Comparison of ENCODE assay signal across 11 cellular contexts in genomic region chr11:19646921-19647320, GRCh38.
A peak's percentile ranks its signal among the peaks of the same experiment; 100 is the strongest.
DNase-seq lines count a peak whose midpoint lies in the region; ATAC-seq and TF ChIP-seq lines count a peak whose summit lies in the region.
"Had no signal": no experiment of that assay in that cellular context is flagged by ENCODE, and none has a peak within 500 bp of the region (broad histone marks: within the 10 kb centered on the region; RNA-seq: fewer than 3 reads in every experiment).

No MANE protein-coding gene starts in this region.

- no peaks in the 10 kb centered on the region for H4K20me1 ChIP-seq in fibroblast of lung (ENCODE audit: control insufficient read depth, extremely low read depth, insufficient read depth, low read length)

- H3K36me3 ChIP-seq in SJSA1 (no peaks in the 10 kb centered on the region), fibroblast of lung (ENCODE audit: control insufficient read depth, insufficient read depth, low read length) (no peaks in the 10 kb centered on the region)
- H3K36me3 ChIP-seq: adrenal gland had no signal

- H3K27me3 ChIP-seq in SJSA1 (replicated peaks) (no peaks in the 10 kb centered on the region), fibroblast of lung (ENCODE audit: control insufficient read depth, insufficient read depth, low read length) (peaks cover 2% of the 10 kb centered on the region)
- H3K27me3 ChIP-seq: adrenal gland had no signal

- peak; percentile 96 for DNase-seq in GM04503 (ENCODE audit: low read depth)
- DNase-seq in SJSA1 (ENCODE audit: low read depth in 1 of 2, low spot score in 2 of 2) = peak; percentile 22 to 47
- peak; percentile 95 for DNase-seq in fibroblast of lung (ENCODE audit: low read depth in 2 of 2)
- peak; percentile 93 for DNase-seq in skeletal muscle cell (ENCODE audit: low read depth)
- DNase-seq in amniotic stem cell (lab: John Stamatoyannopoulos, UW) = no peak
- DNase-seq in glutamatergic neuron = no peak
- no peak for DNase-seq in activated naive CD4-positive, alpha-beta T cell treated with anti-CD3 and anti-CD28 coated beads, Interleukin-2, amount 10 ng/mL, durations not matched to agents 7 days and 5 days
- DNase-seq: activated CD8-positive, alpha-beta memory T cell treated with anti-CD3 and anti-CD28 coated beads, Interleukin-2, amount 10 ng/mL, durations not matched to agents 7 days and 5 days had no signal

- no peak overlapping the region for H3K4me3 Mint-ChIP-seq in glutamatergic neuron (ENCODE audit: unreplicated experiment)
- no peak overlapping the region for H3K4me3 Mint-ChIP-seq in activated naive CD4-positive, alpha-beta T cell treated with anti-CD3 and anti-CD28 coated beads, Interleukin-2, amount 10 ng/mL, durations not matched to agents 7 days and 5 days
- H3K4me3 Mint-ChIP-seq: activated CD8-positive, alpha-beta memory T cell treated with anti-CD3 and anti-CD28 coated beads, Interleukin-2, amount 10 ng/mL, durations not matched to agents 7 days and 5 days; nephron had no signal

- peaks cover 31% of the 10 kb centered on the region for H3K4me1 Mint-ChIP-seq in glutamatergic neuron (ENCODE audit: low read depth, unreplicated experiment)
- no peaks in the 10 kb centered on the region for H3K4me1 Mint-ChIP-seq in activated naive CD4-positive, alpha-beta T cell treated with anti-CD3 and anti-CD28 coated beads, Interleukin-2, amount 10 ng/mL, durations not matched to agents 7 days and 5 days
- H3K4me1 Mint-ChIP-seq: activated CD8-positive, alpha-beta memory T cell treated with anti-CD3 and anti-CD28 coated beads, Interleukin-2, amount 10 ng/mL, durations not matched to agents 7 days and 5 days had no signal

- H3K4me1 ChIP-seq in SJSA1 (replicated peaks) = peaks cover 7% of the 10 kb centered on the region; the same call in 1 of the 2 replicates
- peaks cover 2% of the 10 kb centered on the region for H3K4me1 ChIP-seq in fibroblast of lung (ENCODE audit: control insufficient read depth, extremely low read depth, insufficient read depth, low read length)

- H3K27ac Mint-ChIP-seq in glutamatergic neuron (ENCODE audit: unreplicated experiment) = no peak overlapping the region
- no peak overlapping the region for H3K27ac Mint-ChIP-seq in activated naive CD4-positive, alpha-beta T cell treated with anti-CD3 and anti-CD28 coated beads, Interleukin-2, amount 10 ng/mL, durations not matched to agents 7 days and 5 days
- H3K27ac Mint-ChIP-seq: activated CD8-positive, alpha-beta memory T cell treated with anti-CD3 and anti-CD28 coated beads, Interleukin-2, amount 10 ng/mL, durations not matched to agents 7 days and 5 days; nephron had no signal

- TF ChIP-seq CTCF in fibroblast of lung (conservative IDR thresholded peaks at IDR 0.05 in 1 of 2, IDR thresholded peaks at IDR 0.05 in 1 of 2; ENCODE audit: low read depth in 1 of 2, low read length in 2 of 2) (peak in 1 of 2 donors; percentile 8), glutamatergic neuron (IDR thresholded peaks at IDR 0.05; ENCODE audit: partially characterized antibody, unreplicated experiment) (no peak)

- H3K9me3 ChIP-seq in SJSA1 (replicated peaks) = no peaks in the 10 kb centered on the region
- no peaks in the 10 kb centered on the region for H3K9me3 ChIP-seq in fibroblast of lung (ENCODE audit: control insufficient read depth, insufficient read depth, low read depth, low read length)
- H3K9me3 ChIP-seq: adrenal gland had no signal

- H3K79me2 ChIP-seq in fibroblast of lung (ENCODE audit: control insufficient read depth, insufficient read depth, low read length) = no peaks in the 10 kb centered on the region

- H3K27me3 Mint-ChIP-seq in glutamatergic neuron (ENCODE audit: unreplicated experiment) = peaks cover 4% of the 10 kb centered on the region
- H3K27me3 Mint-ChIP-seq in activated naive CD4-positive, alpha-beta T cell treated with anti-CD3 and anti-CD28 coated beads, Interleukin-2, amount 10 ng/mL, durations not matched to agents 7 days and 5 days = no peaks in the 10 kb centered on the region
- H3K27me3 Mint-ChIP-seq: activated CD8-positive, alpha-beta memory T cell treated with anti-CD3 and anti-CD28 coated beads, Interleukin-2, amount 10 ng/mL, durations not matched to agents 7 days and 5 days had no signal

- peaks cover 9% of the 10 kb centered on the region for H3K9me3 Mint-ChIP-seq in glutamatergic neuron (ENCODE audit: unreplicated experiment)
- H3K9me3 Mint-ChIP-seq in activated naive CD4-positive, alpha-beta T cell treated with anti-CD3 and anti-CD28 coated beads, Interleukin-2, amount 10 ng/mL, durations not matched to agents 7 days and 5 days = no peaks in the 10 kb centered on the region
- H3K9me3 Mint-ChIP-seq: nephron had no signal

- no peaks in the 10 kb centered on the region for H3K36me3 Mint-ChIP-seq in glutamatergic neuron (ENCODE audit: unreplicated experiment)
- no peaks in the 10 kb centered on the region for H3K36me3 Mint-ChIP-seq in activated naive CD4-positive, alpha-beta T cell treated with anti-CD3 and anti-CD28 coated beads, Interleukin-2, amount 10 ng/mL, durations not matched to agents 7 days and 5 days
- H3K36me3 Mint-ChIP-seq: activated CD8-positive, alpha-beta memory T cell treated with anti-CD3 and anti-CD28 coated beads, Interleukin-2, amount 10 ng/mL, durations not matched to agents 7 days and 5 days had no signal

- H2AFZ ChIP-seq in fibroblast of lung (ENCODE audit: low read length) = no peak overlapping the region

- CTCF ChIA-PET in activated naive CD4-positive, alpha-beta T cell treated with anti-CD3 and anti-CD28 coated beads, Interleukin-2, amount 10 ng/mL, durations not matched to agents 7 days and 5 days (lab: Charles Lee) = no interaction called here

- no peak for ATAC-seq in GM21723 (IDR thresholded peaks at IDR 0.05; ENCODE audit: unreplicated experiment)
- ATAC-seq: activated CD8-positive, alpha-beta memory T cell treated with anti-CD3 and anti-CD28 coated beads, Interleukin-2, amount 10 ng/mL, durations not matched to agents 7 days and 5 days had no signal

- H3K27ac ChIP-seq in SJSA1 = no peak overlapping the region
- H3K27ac ChIP-seq in fibroblast of lung (ENCODE audit: insufficient read depth, low read length) = no peak overlapping the region
- H3K27ac ChIP-seq: adrenal gland had no signal

- no peak overlapping the region for H3K4me2 ChIP-seq in fibroblast of lung (ENCODE audit: extremely low read depth, insufficient read depth, low read length)

- H3K4me3 ChIP-seq in SJSA1 (no peak overlapping the region), fibroblast of lung (replicated peaks in 1 of 4; ENCODE audit: control extremely low read depth in 1 of 4, insufficient read depth in 1 of 4, low read depth in 3 of 4, low read length in 4 of 4) (no peak overlapping the region), skeletal muscle cell (ENCODE audit: low read depth, low read length) (no peak overlapping the region)
- H3K4me3 ChIP-seq: adrenal gland had no signal

- H3K9ac ChIP-seq in fibroblast of lung (ENCODE audit: insufficient read depth, low read length) = no peak overlapping the region

Comparison
In these comparisons a context has a peak if more than half of its experiments do, and no peak if none do; other contexts are left out.
1. DNase-seq: peak in GM04503 (single experiment), SJSA1 (2 of 2), fibroblast of lung (2 of 2) and skeletal muscle cell (single experiment); none in amniotic stem cell (single experiment), glutamatergic neuron (single experiment) and activated naive CD4-positive, alpha-beta T cell treated with anti-CD3 and anti-CD28 coated beads, Interleukin-2, amount 10 ng/mL, durations not matched to agents 7 days and 5 days (single experiment).